ENCODE assay signal across 9 cellular contexts in genomic region chr4:153318696-153319320, GRCh38. TPM values are rescaled to one million over a fixed set of nuclear protein-coding genes. Genes with fewer than 3 reads are reported as not detected.
DNase-seq lines count a peak whose midpoint lies in the region; ATAC-seq lines count a peak whose summit lies in the region.
"Had no signal": no experiment of that assay in that cellular context is flagged by ENCODE, and none has a peak within 500 bp of the region (broad histone marks: within the 10 kb centered on the region; RNA-seq: fewer than 3 reads in every experiment).

No MANE protein-coding gene starts in this region.

- H3K4me1 Mint-ChIP-seq in activated naive CD8-positive, alpha-beta T cell treated with anti-CD3 and anti-CD28 coated beads, Interleukin-2, amount 50 U/mL, for 24 hours: no peaks in the 10 kb centered on the region
- no peaks in the 10 kb centered on the region for H3K4me1 Mint-ChIP-seq in activated naive CD8-positive, alpha-beta T cell treated with anti-CD3 and anti-CD28 coated beads for 36 hours

- H3K36me3 Mint-ChIP-seq in activated naive CD8-positive, alpha-beta T cell treated with anti-CD3 and anti-CD28 coated beads, Interleukin-2, amount 50 U/mL, for 24 hours (ENCODE audit: low read depth): no peaks in the 10 kb centered on the region
- no peaks in the 10 kb centered on the region for H3K36me3 Mint-ChIP-seq in activated naive CD8-positive, alpha-beta T cell treated with anti-CD3 and anti-CD28 coated beads for 36 hours

- no peak for DNase-seq in activated naive CD8-positive, alpha-beta T cell treated with anti-CD3 and anti-CD28 coated beads, Interleukin-2, amount 50 U/mL, for 24 hours
- no peak for DNase-seq in activated naive CD8-positive, alpha-beta T cell treated with anti-CD3 and anti-CD28 coated beads for 36 hours
- peak; percentile 57 for DNase-seq in NCI-H460 (ENCODE audit: extremely low read depth, low read depth)
- DNase-seq in astrocyte of the hippocampus (ENCODE audit: low read depth, low spot score): peak; percentile 66
- peak; percentile 63 for DNase-seq in iPS-NIHi7 (ENCODE audit: extremely low spot score)
- DNase-seq in stromal cell of bone marrow (ENCODE audit: low read depth): peak; percentile 27

- ATAC-seq in activated naive CD8-positive, alpha-beta T cell treated with anti-CD3 and anti-CD28 coated beads, Interleukin-2, amount 50 U/mL, for 24 hours: peak; percentile 65
- ATAC-seq in HG02610 (IDR thresholded peaks at IDR 0.05; ENCODE audit: unreplicated experiment) (peak; percentile 60), HG03108 (IDR thresholded peaks at IDR 0.05; ENCODE audit: unreplicated experiment) (no peak)

- no peak overlapping the region for H3K27ac Mint-ChIP-seq in activated naive CD8-positive, alpha-beta T cell treated with anti-CD3 and anti-CD28 coated beads, Interleukin-2, amount 50 U/mL, for 24 hours
- H3K27ac Mint-ChIP-seq in activated naive CD8-positive, alpha-beta T cell treated with anti-CD3 and anti-CD28 coated beads for 36 hours: no peak overlapping the region
- H3K27ac Mint-ChIP-seq: dendritic cell treated with granulocyte-macrophage colony-stimulating factor and Interleukin-4, amounts not matched to agents 40 ng/mL and 50 ng/mL, for 4 days had no signal

- no peak overlapping the region for H3K4me3 Mint-ChIP-seq in activated naive CD8-positive, alpha-beta T cell treated with anti-CD3 and anti-CD28 coated beads, Interleukin-2, amount 50 U/mL, for 24 hours
- H3K4me3 Mint-ChIP-seq in activated naive CD8-positive, alpha-beta T cell treated with anti-CD3 and anti-CD28 coated beads for 36 hours: no peak overlapping the region
- H3K4me3 Mint-ChIP-seq: dendritic cell treated with granulocyte-macrophage colony-stimulating factor and Interleukin-4, amounts not matched to agents 40 ng/mL and 50 ng/mL, for 4 days had no signal

- no peaks in the 10 kb centered on the region for H3K9me3 Mint-ChIP-seq in activated naive CD8-positive, alpha-beta T cell treated with anti-CD3 and anti-CD28 coated beads, Interleukin-2, amount 50 U/mL, for 24 hours
- no peaks in the 10 kb centered on the region for H3K9me3 Mint-ChIP-seq in activated naive CD8-positive, alpha-beta T cell treated with anti-CD3 and anti-CD28 coated beads for 36 hours
- H3K9me3 Mint-ChIP-seq: dendritic cell treated with granulocyte-macrophage colony-stimulating factor and Interleukin-4, amounts not matched to agents 40 ng/mL and 50 ng/mL, for 4 days had no signal

- H3K27me3 Mint-ChIP-seq in activated naive CD8-positive, alpha-beta T cell treated with anti-CD3 and anti-CD28 coated beads, Interleukin-2, amount 50 U/mL, for 24 hours: peaks cover 2% of the 10 kb centered on the region
- H3K27me3 Mint-ChIP-seq in activated naive CD8-positive, alpha-beta T cell treated with anti-CD3 and anti-CD28 coated beads for 36 hours: no peaks in the 10 kb centered on the region

RNA-seq across cellular contexts. Expression of gene MND1, which starts 25.7 kb away (rescaled TPM):
- total RNA-seq in activated naive CD8-positive, alpha-beta T cell treated with anti-CD3 and anti-CD28 coated beads for 36 hours: 10 to 100 TPM; 42.8 to 45.3 TPM
- 33.6 and 35.7 TPM in 2 replicates for total RNA-seq in NCI-H460 (2014; rRNA removed; shearing (Covaris generic))
- polyA plus RNA-seq in NCI-H460 (2014; cell fraction: nucleus; rRNA removed): 27.7 and 30.3 TPM in 2 replicates

Comparison
In these comparisons a context has a peak if more than half of its experiments do, and no peak if none do; other contexts are left out.
1. DNase-seq: peak in NCI-H460 (single experiment), astrocyte of the hippocampus (single experiment), iPS-NIHi7 (single experiment) and stromal cell of bone marrow (single experiment); none in activated naive CD8-positive, alpha-beta T cell treated with anti-CD3 and anti-CD28 coated beads, Interleukin-2, amount 50 U/mL, for 24 hours (single experiment) and activated naive CD8-positive, alpha-beta T cell treated with anti-CD3 and anti-CD28 coated beads for 36 hours (single experiment).